Comparison of ENCODE assay signal across 8 cellular contexts in genomic region chr19:47607564-47608073, GRCh38. TPM values are rescaled to one million over a fixed set of nuclear protein-coding genes. Genes with fewer than 3 reads are reported as not detected.
DNase-seq lines count a peak whose midpoint lies in the region; ATAC-seq and TF ChIP-seq lines count a peak whose summit lies in the region.

No MANE protein-coding gene starts in this region.

- no peaks in the 10 kb centered on the region for H3K27me3 ChIP-seq in sigmoid colon

- no peaks in the 10 kb centered on the region for H3K9me3 Mint-ChIP-seq in T-cell

- no peaks in the 10 kb centered on the region for H3K9me3 ChIP-seq in sigmoid colon

- WGBS in sigmoid colon, 2 donors, result 43 to 44% methylated on average over 21 of the region's 21 CpGs

- TF ChIP-seq CTCF in fibroblast of the aortic adventitia (IDR thresholded peaks at IDR 0.05; ENCODE audit: insufficient read depth, low read length), result no peak
- TF ChIP-seq CTCF in sigmoid colon (IDR thresholded peaks at IDR 0.05), result peak in 1 of 4 experiments; percentile 54

- H3K4me3 ChIP-seq in GM08714 (ENCODE audit: low read length) (peak overlapping the region; percentile 93), fibroblast of the aortic adventitia (ENCODE audit: low read depth, low read length) (peak overlapping the region; percentile 91), sigmoid colon (peak overlapping the region; percentile 70 to 98 (median 86))

- H3K27ac Mint-ChIP-seq in T-cell, result peak overlapping the region; percentile 55 to 74

- CTCF ChIA-PET in T-cell (lab: Charles Lee), result interaction anchor here in 1 of 2 donors (0.6 kb wide), 1 partner anchor 1213 kb away, joined by 3 read pairs; no protein-coding TSS in a partner anchor

- H3K27me3 Mint-ChIP-seq in T-cell, result no peaks in the 10 kb centered on the region

- intact Hi-C loops in sigmoid colon (cut with DNase I), result loop anchor here (1.0 to 10.0 kb wide), 6 partner anchors 7 to 333 kb away; partner anchors contain the start of genes INAFM1 and NAPA

- no peaks in the 10 kb centered on the region for H3K36me3 Mint-ChIP-seq in T-cell

- peaks cover 19 to 27% (median 24%) of the 10 kb centered on the region in 3 donors for H3K4me1 Mint-ChIP-seq in T-cell

- H3K36me3 ChIP-seq in sigmoid colon, result no peaks in the 10 kb centered on the region

- ATAC-seq in T-cell (replicated peaks in 1 of 4) (no peak), HG03354 (IDR thresholded peaks at IDR 0.05; ENCODE audit: poor library complexity, severe bottlenecking, unreplicated experiment) (no peak)

- DNase-seq in T-cell (no peak), fibroblast of the aortic adventitia (ENCODE audit: low read depth) (no peak), sigmoid colon (no peak), GM19240 (ENCODE audit: insufficient read length, low spot score) (no peak), anterior cingulate cortex (lab: John Stamatoyannopoulos, UW) (no peak), C1 segment of cervical spinal cord (lab: John Stamatoyannopoulos, UW) (no peak)

- TF ChIP-seq POLR2A in sigmoid colon (IDR thresholded peaks at IDR 0.05), result no peak

- no peak for TF ChIP-seq EP300 in sigmoid colon (IDR thresholded peaks at IDR 0.05)

- POLR2A ChIA-PET in T-cell (lab: Charles Lee), result interaction anchor here in 1 of 2 donors (0.7 kb wide), 1 partner anchor 94 kb away, joined by 3 read pairs; no protein-coding TSS in a partner anchor

- peaks cover 0 to 37% (median 32%) of the 10 kb centered on the region in 4 donors for H3K4me1 ChIP-seq in sigmoid colon

- peak overlapping the region; percentile 78 to 84 (median 80) for H3K4me3 Mint-ChIP-seq in T-cell

- H3K27ac ChIP-seq in sigmoid colon, result peak overlapping the region; percentile 95 to 98 (median 98)

RNA-seq across cellular contexts. Expression of gene BICRA, which starts 1.3 kb away (rescaled TPM):
- total RNA-seq in T-cell, result 10 to 100 TPM; 31.9 to 39.3 (median 35.1) TPM
- total RNA-seq in fibroblast of the aortic adventitia (ENCODE audit: low replicate concordance), result 1.1 and 8.5 TPM in 2 replicates
- 10 to 100 TPM in 3 of 4 donors, 1 to 10 TPM in 1; 2.9 to 21.6 (median 11.2) TPM for total RNA-seq in sigmoid colon
- polyA plus RNA-seq in sigmoid colon, result 10 to 100 TPM in 1 of 3 donors, 1 to 10 TPM in 2; 1.8 to 12.7 (median 2.5) TPM

RNA-seq across cellular contexts. Expression of gene ZNF541, which starts 34.7 kb away (rescaled TPM):
- 1 to 10 TPM in 1 of 5 donors, under 1 TPM in 4; 0.58 to 1.1 (median 0.65) TPM for total RNA-seq in T-cell
- total RNA-seq in fibroblast of the aortic adventitia (ENCODE audit: low replicate concordance), result 0.27 and 0.41 TPM in 2 replicates
- total RNA-seq in sigmoid colon, result 1 to 10 TPM in 3 of 4 donors, not detected in 1; 1.1 to 1.7 (median 1.5) TPM
- polyA plus RNA-seq in sigmoid colon, result under 1 TPM in 1 of 3 donors, not detected in 2; 0.22 TPM
